Comparison of ENCODE assay signal across 10 cellular contexts in genomic region chr5:160628295-160629006, GRCh38.
"Had no signal": no experiment of that assay in that cellular context is flagged by ENCODE, and none has a peak within 500 bp of the region (broad histone marks: within the 10 kb centered on the region; RNA-seq: fewer than 3 reads in every experiment).

No MANE protein-coding gene starts in this region.

- DNase-seq: activated CD4-positive, alpha-beta T cell treated with anti-CD3 and anti-CD28 coated beads, Interleukin-2, amount 50 U/mL, for 1 hour; activated CD8-positive, alpha-beta memory T cell treated with anti-CD3 and anti-CD28 coated beads for 24 hours; activated naive CD4-positive, alpha-beta T cell; aorta; erythroblast had no signal

- H3K9me3 Mint-ChIP-seq: stimulated activated effector memory CD8-positive, alpha-beta T cell treated with anti-CD3 and anti-CD28 coated beads, Interleukin-12 subunit alpha, Interleukin-12 subunit beta, amount 100 ng/mL, for 72 hours had no signal

- H3K27ac Mint-ChIP-seq: stimulated activated effector memory CD8-positive, alpha-beta T cell treated with anti-CD3 and anti-CD28 coated beads, Interleukin-12 subunit alpha, Interleukin-12 subunit beta, amount 100 ng/mL, for 72 hours had no signal

- H3K4me3 ChIP-seq: gastroesophageal sphincter, tibial nerve, vagina had no signal

- H3K4me3 Mint-ChIP-seq: stimulated activated effector memory CD8-positive, alpha-beta T cell treated with anti-CD3 and anti-CD28 coated beads, Interleukin-12 subunit alpha, Interleukin-12 subunit beta, amount 100 ng/mL, for 72 hours had no signal

- H3K36me3 ChIP-seq: gastroesophageal sphincter, vagina had no signal

- H3K36me3 Mint-ChIP-seq: stimulated activated effector memory CD8-positive, alpha-beta T cell treated with anti-CD3 and anti-CD28 coated beads, Interleukin-12 subunit alpha, Interleukin-12 subunit beta, amount 100 ng/mL, for 72 hours had no signal

- H3K9me3 ChIP-seq: tibial nerve, vagina had no signal

- H3K27me3 ChIP-seq: tibial nerve, vagina had no signal

- H3K4me1 ChIP-seq: gastroesophageal sphincter, parathyroid adenoma, vagina had no signal

- H3K4me1 Mint-ChIP-seq: stimulated activated effector memory CD8-positive, alpha-beta T cell treated with anti-CD3 and anti-CD28 coated beads, Interleukin-12 subunit alpha, Interleukin-12 subunit beta, amount 100 ng/mL, for 72 hours had no signal

- H3K27ac ChIP-seq: gastroesophageal sphincter, parathyroid adenoma, tibial nerve, vagina had no signal
